8 cellular contexts compared by ENCODE assay signal in the genomic region with DNA sequence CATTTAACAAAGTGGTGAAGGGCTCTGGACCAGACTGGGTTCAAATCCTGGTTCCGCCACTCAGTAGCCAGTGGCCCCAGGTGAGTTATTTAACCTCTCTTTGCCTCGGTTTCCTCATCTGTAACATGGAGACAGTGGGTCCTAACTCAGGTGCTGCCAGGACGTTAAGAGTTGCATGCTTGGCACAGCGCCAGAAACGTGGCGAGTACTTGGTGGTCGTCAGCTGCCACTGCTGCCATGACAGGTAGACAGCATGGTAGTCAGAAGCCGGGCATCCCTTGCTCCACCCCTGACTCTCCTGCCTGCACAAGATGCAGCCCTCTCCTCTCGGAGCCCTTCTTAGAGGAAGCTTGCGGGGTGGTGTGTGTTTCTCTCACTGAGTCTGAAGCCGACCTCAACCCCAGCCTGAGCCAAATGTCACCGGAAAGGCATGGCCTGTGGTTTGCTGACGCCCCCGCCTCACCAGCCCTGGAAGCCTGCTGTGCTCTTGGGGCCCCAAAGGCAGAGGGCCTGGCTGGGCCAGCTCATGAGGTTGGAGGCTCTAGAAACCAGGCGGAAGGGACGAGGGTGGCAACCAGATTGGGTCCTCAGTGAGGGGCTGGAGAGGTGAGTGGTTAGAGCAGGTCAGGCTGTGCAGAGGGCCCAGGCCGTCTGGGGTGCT.
A peak's percentile ranks its signal among the peaks of the same experiment; 100 is the strongest.
DNase-seq lines count a peak whose midpoint lies in the region; TF ChIP-seq lines count a peak whose summit lies in the region.

No MANE protein-coding gene starts in this region.

- POLR2A ChIA-PET in MCF 10A (lab: Yijun Ruan, JAX): interaction anchor here (0.5 to 0.6 kb wide), 2 partner anchors 120 to 180 kb away, joined by 3 read pairs; no protein-coding TSS in a partner anchor

- no peaks in the 10 kb centered on the region for H3K4me1 Mint-ChIP-seq in MCF 10A (ENCODE audit: insufficient read depth, unreplicated experiment)

- no peak overlapping the region for H3K4me3 Mint-ChIP-seq in MCF 10A (ENCODE audit: unreplicated experiment)

- peaks cover 6% of the 10 kb centered on the region for H3K4me1 ChIP-seq in mammary epithelial cell (ENCODE audit: insufficient read depth, low read length)

- no peaks in the 10 kb centered on the region for H3K36me3 Mint-ChIP-seq in MCF 10A (ENCODE audit: insufficient read depth, unreplicated experiment)

- H3K36me3 ChIP-seq in mammary epithelial cell (ENCODE audit: insufficient read depth, low read length): no peaks in the 10 kb centered on the region

- intact Hi-C loops in MCF 10A (cut with micrococcal nuclease) (no loop called here), mammary epithelial cell (cut with micrococcal nuclease) (no loop called here)

- H3K4me2 ChIP-seq in mammary epithelial cell (ENCODE audit: insufficient read depth, low read depth, low read length): no peak overlapping the region

- TF ChIP-seq CTCF in MCF 10A (IDR thresholded peaks at IDR 0.05; ENCODE audit: unreplicated experiment) (no peak), mammary epithelial cell (conservative IDR thresholded peaks at IDR 0.05 in 1 of 2, IDR thresholded peaks at IDR 0.05 in 1 of 2; ENCODE audit: extremely low read depth in 1 of 2, insufficient read depth in 1 of 2, low read depth in 1 of 2, low read length in 2 of 2) (no peak)

- no peaks in the 10 kb centered on the region for H3K9me3 Mint-ChIP-seq in MCF 10A (ENCODE audit: unreplicated experiment)

- no peaks in the 10 kb centered on the region for H3K9me3 ChIP-seq in mammary epithelial cell (replicated peaks; ENCODE audit: insufficient read depth, low read length)

- CTCF ChIA-PET in MCF 10A (lab: Yijun Ruan, JAX) (interaction anchor here (0.6 kb wide), 1 partner anchor 213 kb away, joined by 3 read pairs; no protein-coding TSS in a partner anchor), mammary epithelial cell (lab: Charles Lee; ENCODE audit: low non-redundant PET) (no interaction called here)

- no peaks in the 10 kb centered on the region for H3K79me2 ChIP-seq in mammary epithelial cell (ENCODE audit: insufficient read depth, low read length)

- WGBS in mammary epithelial cell (ENCODE audit: low coverage, missing lambda C conversion rate): 36% methylated on average over 11 of the region's 17 CpGs

- H3K27me3 Mint-ChIP-seq in MCF 10A (ENCODE audit: insufficient read depth, unreplicated experiment): peaks cover 19% of the 10 kb centered on the region

- no peak overlapping the region for H2AFZ ChIP-seq in mammary epithelial cell (ENCODE audit: low read depth, low read length)

- DNase-seq in MCF 10A (ENCODE audit: unreplicated experiment) (peak; percentile 59), mammary epithelial cell (no peak), hepatic stellate cell (ENCODE audit: low spot score) (no peak), NCI-H187 (lab: John Stamatoyannopoulos, UW) (no peak), NCI-H1092 (lab: John Stamatoyannopoulos, UW) (no peak)
- DNase-seq in activated CD4-positive, alpha-beta T cell treated with anti-CD3 and anti-CD28 coated beads for 1 hour: peak; percentile 21
- DNase-seq in effector CD8-positive, alpha-beta T cell (lab: John Stamatoyannopoulos, UW): peak; percentile 37
- peak; percentile 52 to 68 for DNase-seq in stimulated activated CD4-positive, alpha-beta T cell treated with anti-CD3 and anti-CD28 coated beads, Interleukin-4, amount 100 ng/mL, for 4 hours

- in situ Hi-C loops in mammary epithelial cell (cut with MboI; ENCODE audit: low sequenced_read_pairs in 2 of 2): no loop called here

- no peak overlapping the region for H3K27ac ChIP-seq in mammary epithelial cell (ENCODE audit: insufficient read depth, low read depth, low read length)

- no peak overlapping the region for H3K27ac Mint-ChIP-seq in MCF 10A (ENCODE audit: low read depth, unreplicated experiment)

- H4K20me1 ChIP-seq in mammary epithelial cell (ENCODE audit: insufficient read depth, low read length): no peaks in the 10 kb centered on the region

- H3K9ac ChIP-seq in mammary epithelial cell (ENCODE audit: insufficient read depth, low read length): no peak overlapping the region

- BruUV-seq in MCF 10A (replicated peaks; lab: Mats Ljungman, UMichigan): no TSS peak
- no TSS peak for BruUV-seq in mammary epithelial cell (replicated peaks; lab: Mats Ljungman, UMichigan)

- dilution Hi-C loops in mammary epithelial cell (cut with HindIII; ENCODE audit: low sequenced_read_pairs): no loop called here

- peaks cover 4% of the 10 kb centered on the region for H3K27me3 ChIP-seq in mammary epithelial cell (ENCODE audit: insufficient read depth, low read length)

- H3K4me3 ChIP-seq in mammary epithelial cell (replicated peaks in 1 of 3; ENCODE audit: insufficient read depth in 1 of 3, low read depth in 2 of 3, low read length in 3 of 3): no peak overlapping the region

Comparison
In these comparisons a context has a peak if more than half of its experiments do, and no peak if none do; other contexts are left out.
1. DNase-seq: peak in MCF 10A (single experiment), activated CD4-positive, alpha-beta T cell treated with anti-CD3 and anti-CD28 coated beads for 1 hour (single experiment), effector CD8-positive, alpha-beta T cell (single experiment) and stimulated activated CD4-positive, alpha-beta T cell treated with anti-CD3 and anti-CD28 coated beads, Interleukin-4, amount 100 ng/mL, for 4 hours (2 of 2); none in mammary epithelial cell (single experiment), hepatic stellate cell (single experiment), NCI-H187 (0 of 2) and NCI-H1092 (single experiment).